ENCODE assay signal across 18 cellular contexts in genomic region chrX:32937043-32937442, GRCh38.
DNase-seq lines count a peak whose midpoint lies in the region; ATAC-seq and TF ChIP-seq lines count a peak whose summit lies in the region.
"Had no signal": no experiment of that assay in that cellular context is flagged by ENCODE, and none has a peak within 500 bp of the region (broad histone marks: within the 10 kb centered on the region; RNA-seq: fewer than 3 reads in every experiment).

No MANE protein-coding gene starts in this region.

- H3K27ac ChIP-seq in heart left ventricle (no peak overlapping the region), psoas muscle (no peak overlapping the region)
- H3K27ac ChIP-seq: BLaER1, C4-2B had no signal

- TF ChIP-seq POLR2A in heart left ventricle (IDR thresholded peaks at IDR 0.05), result no peak

- H3K4me1 ChIP-seq in heart left ventricle (peaks cover 0 to 5% (median 0%) of the 10 kb centered on the region in 12 donors), psoas muscle (no peaks in the 10 kb centered on the region)
- H3K4me1 ChIP-seq: BLaER1, Caco-2 had no signal

- no peak overlapping the region for H3K4me3 ChIP-seq in heart left ventricle
- no peak overlapping the region for H3K4me3 ChIP-seq in psoas muscle
- H3K4me3 ChIP-seq: BLaER1 had no signal

- H3K27me3 ChIP-seq in heart left ventricle (no peaks in the 10 kb centered on the region), psoas muscle (ENCODE audit: insufficient read depth in 3 of 3, low read length in 2 of 3) (no peaks in the 10 kb centered on the region)

- TF ChIP-seq CTCF in heart left ventricle (IDR thresholded peaks at IDR 0.05) (no peak), psoas muscle (IDR thresholded peaks at IDR 0.05) (no peak)

- H3K36me3 ChIP-seq in heart left ventricle (no peaks in the 10 kb centered on the region), psoas muscle (ENCODE audit: insufficient read depth in 1 of 2, low read depth in 1 of 2) (no peaks in the 10 kb centered on the region)
- H3K36me3 ChIP-seq: BLaER1 had no signal

- no peak for DNase-seq in heart left ventricle
- no peak for DNase-seq in Right ventricle myocardium inferior (ENCODE audit: missing footprints)
- DNase-seq in NCI-H69 (lab: John Stamatoyannopoulos, UW), result peak; percentile 25
- DNase-seq in OCI-M1 (lab: John Stamatoyannopoulos, UW), result peak; percentile 2
- DNase-seq in psoas muscle, result no peak
- no peak for DNase-seq in stimulated activated naive CD4-positive, alpha-beta T cell treated with Interleukin-2 at 50 U/mL for 16 hours (lab: John Stamatoyannopoulos, UW)
- DNase-seq: Caco-2; CD4-positive, CD25-positive, alpha-beta regulatory T cell; CD8-positive, alpha-beta T cell; DMS53; DMS79 treated with DMSO at 0.1 percent for 48 hours; GF-D8; GOT3; H7; HCEC 1CT had no signal

- ATAC-seq in heart left ventricle, result peak in 3 of 4 donors; percentile 33 to 64 (median 42)
- ATAC-seq in Right ventricle myocardium inferior, result no peak
- peak; percentile 24 to 65 (median 47) for ATAC-seq in psoas muscle
- no peak for ATAC-seq in GM18519 (IDR thresholded peaks at IDR 0.05; ENCODE audit: low FRiP score, unreplicated experiment)
- ATAC-seq: CD8-positive, alpha-beta T cell had no signal

- WGBS in heart left ventricle, 4 donors, result 30 to 36% (median 33%) methylated on average over 3 of the region's 3 CpGs
- 50 to 57% (median 55%) methylated on average over 3 of the region's 3 CpGs for WGBS in psoas muscle, 3 donors

- intact Hi-C loops in heart left ventricle (cut with DNase I), result no loop called here
- intact Hi-C loops in Right ventricle myocardium inferior (cut with DNase I), result no loop called here
- intact Hi-C loops in psoas muscle (cut with DNase I), result no loop called here

- H3K9me3 ChIP-seq in heart left ventricle, result no peaks in the 10 kb centered on the region
- H3K9me3 ChIP-seq in psoas muscle, result no peaks in the 10 kb centered on the region
- H3K9me3 ChIP-seq: BLaER1, Caco-2 had no signal

Comparison
In these comparisons a context has a peak if more than half of its experiments do, and no peak if none do; other contexts are left out.
1. ATAC-seq: peak in heart left ventricle (3 of 4) and psoas muscle (4 of 4); none in Right ventricle myocardium inferior (single experiment) and GM18519 (single experiment).
2. DNase-seq: peak in NCI-H69 (single experiment) and OCI-M1 (single experiment); none in heart left ventricle (0 of 5), Right ventricle myocardium inferior (single experiment), psoas muscle (0 of 2) and stimulated activated naive CD4-positive, alpha-beta T cell treated with Interleukin-2 at 50 U/mL for 16 hours (single experiment).